8 cellular contexts compared by ENCODE assay signal in the genomic region with DNA sequence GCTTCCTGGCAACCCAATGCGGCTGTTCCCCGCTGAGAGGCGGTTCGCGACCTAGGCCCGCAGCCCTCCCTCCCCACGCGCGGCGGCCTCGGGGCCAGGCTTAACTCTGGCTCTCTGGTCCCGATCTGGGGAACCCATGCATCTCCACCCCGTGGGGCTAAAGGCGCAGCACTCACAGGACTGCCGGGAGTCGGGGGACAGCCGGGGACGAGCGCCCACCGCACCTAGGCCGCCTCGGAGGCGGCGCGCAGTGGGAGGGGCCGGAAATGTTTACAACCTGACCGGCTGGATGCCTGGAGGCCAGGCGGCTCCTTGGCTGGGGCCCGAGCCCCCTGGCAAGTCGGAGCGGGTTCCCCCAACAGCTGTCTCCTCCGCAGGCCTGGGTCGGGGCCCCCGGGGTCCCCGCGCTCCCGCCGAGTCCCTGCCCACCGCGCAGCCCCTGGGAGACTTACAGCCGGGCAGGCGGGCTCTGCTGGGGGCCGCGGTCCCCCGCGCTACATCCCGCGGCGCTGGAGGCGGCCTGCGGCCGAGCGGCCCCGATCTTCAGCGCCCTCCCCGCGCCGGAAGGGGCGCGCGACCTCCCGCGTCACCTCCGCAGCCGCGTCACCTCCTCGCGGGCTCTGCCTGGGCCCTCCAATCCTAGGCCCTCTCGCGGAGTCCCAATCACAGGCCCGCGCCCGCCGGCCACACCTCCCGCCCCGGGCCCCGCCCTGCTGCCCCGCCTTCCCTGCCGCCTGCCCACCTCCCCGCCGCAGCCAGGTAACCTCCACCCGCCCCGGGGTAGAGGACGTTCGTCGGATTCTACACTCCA. TPM values are rescaled to one million over a fixed set of nuclear protein-coding genes. Genes with fewer than 3 reads are reported as not detected.
DNase-seq lines count a peak whose midpoint lies in the region; ATAC-seq and TF ChIP-seq lines count a peak whose summit lies in the region.

A gene with protein sequence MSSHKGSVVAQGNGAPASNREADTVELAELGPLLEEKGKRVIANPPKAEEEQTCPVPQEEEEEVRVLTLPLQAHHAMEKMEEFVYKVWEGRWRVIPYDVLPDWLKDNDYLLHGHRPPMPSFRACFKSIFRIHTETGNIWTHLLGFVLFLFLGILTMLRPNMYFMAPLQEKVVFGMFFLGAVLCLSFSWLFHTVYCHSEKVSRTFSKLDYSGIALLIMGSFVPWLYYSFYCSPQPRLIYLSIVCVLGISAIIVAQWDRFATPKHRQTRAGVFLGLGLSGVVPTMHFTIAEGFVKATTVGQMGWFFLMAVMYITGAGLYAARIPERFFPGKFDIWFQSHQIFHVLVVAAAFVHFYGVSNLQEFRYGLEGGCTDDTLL (minus strand): TSS at position 580 of the 811 bp plus-strand sequence. CDS start 7,242 bp downstream, outside the sequence.

- peak; percentile 90 for DNase-seq in ELF-1 (ENCODE audit: low read depth, low spot score)
- peak; percentile 94 for DNase-seq in GM23338 (ENCODE audit: low spot score)
- peak; percentile 70 for DNase-seq in LHCN-M2 (ENCODE audit: low read depth)
- peak; percentile 90 for DNase-seq in RWPE2 (ENCODE audit: low spot score)
- DNase-seq in activated effector memory CD4-positive, alpha-beta T cell treated with Interleukin-2 at 50 U/mL for 16 hours, result peak; percentile 96
- peak; percentile 83 for DNase-seq in fibroblast of pulmonary artery (ENCODE audit: low read depth)

- H3K4me2 ChIP-seq in GM23338, result peak within 1 kb of the TSS; percentile 96

- H3K79me2 ChIP-seq in GM23338 (replicated peaks; ENCODE audit: insufficient read depth), result peaks cover 49% of the 10 kb centered on the region

- no peaks in the 10 kb centered on the region for H3K9me3 Mint-ChIP-seq in GM23338
- H3K9me3 Mint-ChIP-seq in nephron, result no peaks in the 10 kb centered on the region
- no peaks in the 10 kb centered on the region for H3K9me3 Mint-ChIP-seq in stimulated activated naive CD8-positive, alpha-beta T cell treated with anti-CD3 and anti-CD28 coated beads, Interleukin-15, Interleukin-2, amounts not matched to agents 100 ng/mL and 50 ng/mL, for 24 hours

- ATAC-seq in GM23338, result peak; percentile 97
- ATAC-seq in RWPE2 (ENCODE audit: low read depth), result peak; percentile 94

- peak within 1 kb of the TSS; percentile 83 for H2AFZ ChIP-seq in GM23338

- H3K36me3 Mint-ChIP-seq in GM23338 (ENCODE audit: low read depth), result peaks cover 3% of the 10 kb centered on the region; the same call in 1 of the 3 replicates
- H3K36me3 Mint-ChIP-seq in nephron (ENCODE audit: low read depth), result peaks cover 7% of the 10 kb centered on the region
- peaks cover 7% of the 10 kb centered on the region for H3K36me3 Mint-ChIP-seq in stimulated activated naive CD8-positive, alpha-beta T cell treated with anti-CD3 and anti-CD28 coated beads, Interleukin-15, Interleukin-2, amounts not matched to agents 100 ng/mL and 50 ng/mL, for 24 hours (ENCODE audit: low read depth)

- H3K27ac Mint-ChIP-seq in GM23338 (peak within 1 kb of the TSS; percentile 60; the same call in 1 of the 2 replicates), nephron (peak within 1 kb of the TSS; percentile 65 to 91 (median 75))
- peak within 1 kb of the TSS; percentile 75 for H3K27ac Mint-ChIP-seq in stimulated activated naive CD8-positive, alpha-beta T cell treated with anti-CD3 and anti-CD28 coated beads, Interleukin-15, Interleukin-2, amounts not matched to agents 100 ng/mL and 50 ng/mL, for 24 hours

- H3K4me1 ChIP-seq in GM23338 (ENCODE audit: insufficient read depth), result peaks cover 5% of the 10 kb centered on the region; the same call in 1 of the 2 replicates
- H3K4me1 ChIP-seq in RWPE2 (ENCODE audit: insufficient read depth, poor library complexity, severe bottlenecking), result peaks cover 31% of the 10 kb centered on the region

- H3K4me3 Mint-ChIP-seq in GM23338 (peak within 1 kb of the TSS; percentile 84), nephron (peak within 1 kb of the TSS; percentile 90 to 95 (median 93))
- peak within 1 kb of the TSS; percentile 87 for H3K4me3 Mint-ChIP-seq in stimulated activated naive CD8-positive, alpha-beta T cell treated with anti-CD3 and anti-CD28 coated beads, Interleukin-15, Interleukin-2, amounts not matched to agents 100 ng/mL and 50 ng/mL, for 24 hours

- TF ChIP-seq CTCF in GM23338 (conservative IDR thresholded peaks at IDR 0.05; ENCODE audit: low read depth in 2 of 2) (no peak), RWPE2 (IDR thresholded peaks at IDR 0.05; ENCODE audit: poor library complexity, severe bottlenecking) (no peak), fibroblast of pulmonary artery (IDR thresholded peaks at IDR 0.05; ENCODE audit: low read length, missing control alignments) (no peak), nephron (IDR thresholded peaks at IDR 0.05; ENCODE audit: unreplicated experiment in 3 of 3) (peak in 1 of 3 experiments; percentile 20)

- no peaks in the 10 kb centered on the region for H3K9me3 ChIP-seq in RWPE2 (ENCODE audit: severe bottlenecking)

- H3K27me3 ChIP-seq in GM23338 (ENCODE audit: insufficient read depth) (no peaks in the 10 kb centered on the region), RWPE2 (ENCODE audit: insufficient read depth, poor library complexity, severe bottlenecking) (no peaks in the 10 kb centered on the region)

- no peaks in the 10 kb centered on the region for H3F3A ChIP-seq in GM23338 (replicated peaks; ENCODE audit: low read depth)

- H3K27me3 Mint-ChIP-seq in GM23338 (ENCODE audit: insufficient read depth, low read depth, poor library complexity), result peaks cover 7% of the 10 kb centered on the region
- no peaks in the 10 kb centered on the region for H3K27me3 Mint-ChIP-seq in nephron (ENCODE audit: low read depth)
- H3K27me3 Mint-ChIP-seq in stimulated activated naive CD8-positive, alpha-beta T cell treated with anti-CD3 and anti-CD28 coated beads, Interleukin-15, Interleukin-2, amounts not matched to agents 100 ng/mL and 50 ng/mL, for 24 hours, result no peaks in the 10 kb centered on the region

- H3K4me3 ChIP-seq in GM23338, result peak within 1 kb of the TSS; percentile 98
- H3K4me3 ChIP-seq in RWPE2 (ENCODE audit: severe bottlenecking), result peak within 1 kb of the TSS; percentile 88
- H3K4me3 ChIP-seq in fibroblast of pulmonary artery (replicated peaks; ENCODE audit: low read depth, low read length), result peak within 1 kb of the TSS; percentile 82

- H3K36me3 ChIP-seq in GM23338 (ENCODE audit: insufficient read depth), result no peaks in the 10 kb centered on the region
- peaks cover 11% of the 10 kb centered on the region for H3K36me3 ChIP-seq in RWPE2 (ENCODE audit: low read depth)

- peak within 1 kb of the TSS; percentile 63 for H3K27ac ChIP-seq in GM23338 (ENCODE audit: low read depth)
- H3K27ac ChIP-seq in RWPE2 (ENCODE audit: poor library complexity, severe bottlenecking), result peak within 1 kb of the TSS; percentile 52

- H3K4me1 Mint-ChIP-seq in GM23338, result peaks cover 13% of the 10 kb centered on the region
- H3K4me1 Mint-ChIP-seq in nephron, result peaks cover 61% of the 10 kb centered on the region
- H3K4me1 Mint-ChIP-seq in stimulated activated naive CD8-positive, alpha-beta T cell treated with anti-CD3 and anti-CD28 coated beads, Interleukin-15, Interleukin-2, amounts not matched to agents 100 ng/mL and 50 ng/mL, for 24 hours (ENCODE audit: low read depth), result peaks cover 41% of the 10 kb centered on the region

- H4K20me1 ChIP-seq in GM23338 (replicated peaks; ENCODE audit: insufficient read depth), result peaks cover 45% of the 10 kb centered on the region

- no peaks in the 10 kb centered on the region for H3K9me2 ChIP-seq in GM23338 (ENCODE audit: insufficient read depth)

TF ChIP-seq in GM23338, 12 proteins besides CTCF, POLR2A, EP300 and RAD21 (continues in another document):
- TF ChIP-seq CREB1 (CRISPR knock-in tag; IDR thresholded peaks at IDR 0.05; ENCODE audit: low read depth) (peak; percentile 91), POLR2AphosphoS5 (IDR thresholded peaks at IDR 0.05; ENCODE audit: low read depth) (peak; percentile 96)

RNA-seq across cellular contexts. Expression of the gene that starts here (rescaled TPM):
- 59.1 and 61.2 TPM in 2 replicates for total RNA-seq in GM23338 (2014; rRNA removed; shearing (Covaris generic))
- 45.3 and 47.2 TPM in 2 replicates for polyA plus RNA-seq in GM23338 (2016; fragmentation: Nextera tagmentation; extraction: Ambion mirVana)
- 95.3 and 102 TPM in 2 replicates for total RNA-seq in LHCN-M2 (2014; rRNA removed)
- 63.5 TPM for polyA plus RNA-seq in LHCN-M2 (2012)

Comparison
In these comparisons a context has a peak if more than half of its experiments do, and no peak if none do; other contexts are left out.
1. Peak in every context shown above with its lines: DNase-seq, ATAC-seq, H3K4me3 ChIP-seq and H3K27ac ChIP-seq.